8 cellular contexts compared by ENCODE assay signal in the genomic region with DNA sequence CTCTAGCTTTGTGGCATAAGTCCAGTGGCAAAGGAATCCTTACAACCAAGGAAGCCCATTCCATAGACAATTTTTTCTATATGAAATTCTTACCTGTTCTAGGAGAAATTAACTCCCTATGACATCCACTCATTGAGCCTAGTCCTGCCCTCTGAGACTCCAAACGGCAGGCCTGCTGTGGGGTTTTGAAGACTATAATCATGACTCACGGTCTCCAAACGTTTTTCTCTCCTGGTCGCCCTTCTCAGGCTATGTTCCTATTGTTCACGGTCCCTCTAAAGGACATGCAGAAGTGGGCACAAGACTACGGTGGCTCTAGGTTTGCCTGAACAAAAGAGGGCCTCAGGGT. TPM values are rescaled to one million over a fixed set of nuclear protein-coding genes. Genes with fewer than 3 reads are reported as not detected.
A peak's percentile ranks its signal among the peaks of the same experiment; 100 is the strongest.
DNase-seq lines count a peak whose midpoint lies in the region; ATAC-seq and TF ChIP-seq lines count a peak whose summit lies in the region.

No MANE protein-coding gene starts in this region.

- H3K36me3 Mint-ChIP-seq in naive thymus-derived CD8-positive, alpha-beta T cell: peaks cover 0 to 41% (median 8%) of the 10 kb centered on the region in 3 donors

- peak in 1 of 2 donors; percentile 3 for ATAC-seq in naive thymus-derived CD8-positive, alpha-beta T cell
- ATAC-seq in GM21786 (IDR thresholded peaks at IDR 0.05; ENCODE audit: unreplicated experiment) (no peak), left lobe of liver (no peak), HG03432 (IDR thresholded peaks at IDR 0.05; ENCODE audit: unreplicated experiment) (no peak)

- peak overlapping the region; percentile 94 for H3K4me3 ChIP-seq in BE2C (ENCODE audit: low read depth, low read length)
- H3K4me3 ChIP-seq in Jurkat, Clone E6-1 (ENCODE audit: low read length): peak overlapping the region; percentile 97
- H3K4me3 ChIP-seq in colonic mucosa: peak overlapping the region; percentile 84

- POLR2A ChIA-PET in naive thymus-derived CD8-positive, alpha-beta T cell (lab: Charles Lee): interaction anchor here (1.2 to 3.7 kb wide), 8 partner anchors 10 to 319 kb away, joined by 3 to 58 read pairs (median 7); a partner anchor contains a TSS
- POLR2A ChIA-PET in HEK293T (lab: Yijun Ruan, JAX): interaction anchor here (1.2 to 2.8 kb wide), 2 partner anchors 10 to 16 kb away, joined by 8 to 19 read pairs; a partner anchor contains a TSS

- no peak for TF ChIP-seq CTCF in BE2C (IDR thresholded peaks at IDR 0.05; ENCODE audit: low read depth, low read length)
- TF ChIP-seq CTCF in colonic mucosa (IDR thresholded peaks at IDR 0.05): no peak

- H3K27ac Mint-ChIP-seq in naive thymus-derived CD8-positive, alpha-beta T cell: peak overlapping the region; percentile 92 to 99 (median 96)

- peaks cover 0 to 3% (median 0%) of the 10 kb centered on the region in 5 donors for H3K27me3 Mint-ChIP-seq in naive thymus-derived CD8-positive, alpha-beta T cell

- H3K27ac ChIP-seq in colonic mucosa: peak overlapping the region; percentile 62

- H3K9me3 ChIP-seq in BE2C: no peaks in the 10 kb centered on the region
- H3K9me3 ChIP-seq in colonic mucosa: no peaks in the 10 kb centered on the region

- intact Hi-C loops in colonic mucosa (cut with DNase I): no loop called here

- no peaks in the 10 kb centered on the region; the same call in 1 of the 2 replicates for H3K4me1 ChIP-seq in BE2C
- peaks cover 6% of the 10 kb centered on the region for H3K4me1 ChIP-seq in colonic mucosa

- CTCF ChIA-PET in HEK293T (lab: Yijun Ruan, JAX): interaction anchor here (1.1 kb wide), 1 partner anchor 13 kb away, joined by 4 read pairs; no protein-coding TSS in a partner anchor

- DNase-seq in BE2C (no peak), colonic mucosa (no peak), left lobe of liver (ENCODE audit: low spot score) (no peak), HEK293T (ENCODE audit: extremely low spot score) (no peak)
- DNase-seq in Jurkat, Clone E6-1 (ENCODE audit: low read depth, low spot score): no peak
- no peak for DNase-seq in naive thymus-derived CD8-positive, alpha-beta T cell

- H3K4me1 Mint-ChIP-seq in naive thymus-derived CD8-positive, alpha-beta T cell: peaks cover 18 to 46% (median 39%) of the 10 kb centered on the region in 4 donors

- H3K27me3 ChIP-seq in BE2C (no peaks in the 10 kb centered on the region), colonic mucosa (no peaks in the 10 kb centered on the region)

- H3K9me3 Mint-ChIP-seq in naive thymus-derived CD8-positive, alpha-beta T cell: no peaks in the 10 kb centered on the region

- H3K9ac ChIP-seq in colonic mucosa (ENCODE audit: low read depth in 2 of 2, low read length in 2 of 2): peak overlapping the region; percentile 76 to 84

- H3K4me3 Mint-ChIP-seq in naive thymus-derived CD8-positive, alpha-beta T cell: peak overlapping the region; percentile 95 to 99 (median 97)

- peaks cover 46% of the 10 kb centered on the region for H3K36me3 ChIP-seq in BE2C
- no peaks in the 10 kb centered on the region for H3K36me3 ChIP-seq in colonic mucosa

TF ChIP-seq in HEK293T, 16 proteins besides CTCF, POLR2A, EP300 and RAD21:
- TF ChIP-seq L3MBTL2 (conservative IDR thresholded peaks at IDR 0.05): no peak
- TF ChIP-seq ZNF384 (IDR thresholded peaks at IDR 0.05): no peak
- no peak for TF ChIP-seq SP1 (IDR thresholded peaks at IDR 0.05)
- no peak for TF ChIP-seq TARDBP (IDR thresholded peaks at IDR 0.05)
- TF ChIP-seq FOXK2 (IDR thresholded peaks at IDR 0.05): no peak
- TF ChIP-seq, protein P1, sequence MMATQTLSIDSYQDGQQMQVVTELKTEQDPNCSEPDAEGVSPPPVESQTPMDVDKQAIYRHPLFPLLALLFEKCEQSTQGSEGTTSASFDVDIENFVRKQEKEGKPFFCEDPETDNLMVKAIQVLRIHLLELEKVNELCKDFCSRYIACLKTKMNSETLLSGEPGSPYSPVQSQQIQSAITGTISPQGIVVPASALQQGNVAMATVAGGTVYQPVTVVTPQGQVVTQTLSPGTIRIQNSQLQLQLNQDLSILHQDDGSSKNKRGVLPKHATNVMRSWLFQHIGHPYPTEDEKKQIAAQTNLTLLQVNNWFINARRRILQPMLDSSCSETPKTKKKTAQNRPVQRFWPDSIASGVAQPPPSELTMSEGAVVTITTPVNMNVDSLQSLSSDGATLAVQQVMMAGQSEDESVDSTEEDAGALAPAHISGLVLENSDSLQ (IDR thresholded peaks at IDR 0.05): no peak
- no peak for TF ChIP-seq CTBP1 (IDR thresholded peaks at IDR 0.05; ENCODE audit: borderline replicate concordance)
- TF ChIP-seq BHLHE40 (IDR thresholded peaks at IDR 0.05; ENCODE audit: borderline replicate concordance): no peak
- TF ChIP-seq ELF4 (IDR thresholded peaks at IDR 0.05): no peak
- no peak for TF ChIP-seq LEF1 (IDR thresholded peaks at IDR 0.05; ENCODE audit: borderline replicate concordance)
- TF ChIP-seq FOXM1 (IDR thresholded peaks at IDR 0.05; ENCODE audit: borderline replicate concordance): no peak
- TF ChIP-seq FOXA1 (IDR thresholded peaks at IDR 0.05): no peak
- no peak for TF ChIP-seq SUZ12 (IDR thresholded peaks at IDR 0.05)
- TF ChIP-seq NFRKB (IDR thresholded peaks at IDR 0.05): no peak
- no peak for TF ChIP-seq ARNT (IDR thresholded peaks at IDR 0.05)
- no peak for TF ChIP-seq HDGF (IDR thresholded peaks at IDR 0.05; ENCODE audit: borderline replicate concordance)

RNA-seq across cellular contexts. Expression of a gene that starts 0.6 kb away (rescaled TPM):
- polyA plus RNA-seq in BE2C (2012; ENCODE audit: insufficient read depth, insufficient read length, low read depth): 16.9 TPM
- 129 TPM for polyA plus RNA-seq in Jurkat, Clone E6-1 (2012; ENCODE audit: insufficient read depth, insufficient read length)
- total RNA-seq in colonic mucosa: 10 to 100 TPM; 27.4 to 51.1 TPM
- 10 to 100 TPM; 68.9 to 79.0 TPM for total RNA-seq in naive thymus-derived CD8-positive, alpha-beta T cell
- 10 to 100 TPM; 16.4 to 36.0 (median 24.9) TPM for polyA plus RNA-seq in naive thymus-derived CD8-positive, alpha-beta T cell
- total RNA-seq in left lobe of liver: 15.2 TPM

RNA-seq across cellular contexts. Expression of a gene that starts 16.3 kb away (rescaled TPM):
- 6.7 TPM for polyA plus RNA-seq in BE2C (2012; ENCODE audit: insufficient read depth, insufficient read length, low read depth)
- polyA plus RNA-seq in Jurkat, Clone E6-1 (2012; ENCODE audit: insufficient read depth, insufficient read length): 13.4 TPM
- total RNA-seq in colonic mucosa (10 to 100 TPM; 25.4 to 32.7 TPM), left lobe of liver (17.3 TPM)
- 10 to 100 TPM; 23.6 to 25.2 TPM for total RNA-seq in naive thymus-derived CD8-positive, alpha-beta T cell
- polyA plus RNA-seq in naive thymus-derived CD8-positive, alpha-beta T cell: 10 to 100 TPM; 27.3 to 35.0 (median 28.5) TPM

RNA-seq across cellular contexts. Expression of a gene that starts 30.7 kb away (rescaled TPM):
- 3.5 TPM for polyA plus RNA-seq in BE2C (2012; ENCODE audit: insufficient read depth, insufficient read length, low read depth)
- polyA plus RNA-seq in Jurkat, Clone E6-1 (2012; ENCODE audit: insufficient read depth, insufficient read length): 5.6 TPM
- 10 to 100 TPM in 1 of 2 donors, 1 to 10 TPM in 1; 8.3 to 11.9 TPM for total RNA-seq in colonic mucosa
- 10 to 100 TPM; 29.9 to 30.2 TPM for total RNA-seq in naive thymus-derived CD8-positive, alpha-beta T cell
- polyA plus RNA-seq in naive thymus-derived CD8-positive, alpha-beta T cell: 10 to 100 TPM; 14.7 to 20.8 (median 16.2) TPM
- 3.6 TPM for total RNA-seq in left lobe of liver
